Comparison of ENCODE assay signal across 1 cellular context in the genomic region with DNA sequence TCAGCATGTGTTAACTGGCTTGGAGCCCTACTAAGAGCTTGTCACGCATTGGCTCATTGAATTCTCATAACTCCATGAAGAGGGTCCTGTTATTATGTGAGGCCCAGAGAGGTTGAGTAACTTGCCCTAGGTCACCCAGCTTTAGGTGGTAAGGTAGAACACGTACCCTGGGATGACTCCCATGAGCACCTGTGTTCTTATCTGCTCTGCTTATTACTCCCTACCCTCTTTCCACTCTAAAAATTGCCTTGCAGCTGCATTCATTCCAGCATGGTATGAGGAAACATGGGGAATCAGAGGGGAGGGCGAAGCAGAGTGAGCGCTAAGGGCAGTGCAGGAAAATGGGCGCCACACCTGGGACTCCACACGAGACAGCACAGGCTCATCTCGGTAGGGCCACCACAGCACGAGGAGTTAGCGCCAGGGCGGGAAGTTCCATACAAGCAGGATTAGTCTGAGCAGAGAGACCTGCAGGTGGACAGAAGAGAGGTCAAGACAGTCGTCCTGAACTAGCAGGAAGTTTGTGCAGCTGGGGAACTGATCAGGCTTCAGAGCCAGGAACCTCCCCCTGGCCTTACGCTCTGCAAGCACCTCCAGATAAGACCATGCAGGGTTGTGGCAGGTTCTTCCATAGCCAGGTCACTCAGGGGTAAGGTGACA.
TF ChIP-seq lines count a peak whose summit lies in the region.

No MANE protein-coding gene starts in this region.

TF ChIP-seq in K562, 482 proteins besides CTCF, POLR2A, EP300 and RAD21:
- TF ChIP-seq ZFP36 (IDR thresholded peaks at IDR 0.05; ENCODE audit: low read depth, low read length, partially characterized antibody) (peak; percentile 80), KDM1A (IDR thresholded peaks at IDR 0.05) (peak in 1 of 2 experiments; percentile 1; a peak in 2 of 4 replicates), CBFA2T2 (conservative IDR thresholded peaks at IDR 0.05) (0 out of 2 replicates have a peak, but pooled peaks have one; percentile 16), TBP (optimal IDR thresholded peaks at IDR 0.05; ENCODE audit: low read depth, low read length) (peak; percentile 10), ZNF347 (CRISPR knock-in tag; IDR thresholded peaks at IDR 0.05; ENCODE audit: low read depth) (no peak), ZBTB33 (CRISPR knock-in tag; IDR thresholded peaks at IDR 0.05) (peak; percentile 72), ZNF511 (CRISPR knock-in tag; IDR thresholded peaks at IDR 0.05) (0 out of 2 replicates have a peak, but pooled peaks have one; percentile 21), L3MBTL2 (IDR thresholded peaks at IDR 0.05) (0 out of 2 replicates have a peak, but pooled peaks have one; percentile 16), CBFA2T3 (IDR thresholded peaks at IDR 0.05) (peak; percentile 54), SMARCA5 (IDR thresholded peaks at IDR 0.05) (peak; percentile 31; the same call in 1 of the 2 replicates), RBM25 (IDR thresholded peaks at IDR 0.05; ENCODE audit: low read depth, low read length, severe bottlenecking) (peak; percentile 75), BCOR (IDR thresholded peaks at IDR 0.05) (peak; percentile 93), RCOR1 (IDR thresholded peaks at IDR 0.05; ENCODE audit: borderline replicate concordance in 1 of 2, low read depth in 2 of 2, low read length in 2 of 2) (0 out of 4 replicates have a peak, but pooled peaks of 1 of the 2 experiments have one; percentile 44), MIER1 (IDR thresholded peaks at IDR 0.05; ENCODE audit: low read depth) (no peak), ZNF274 (IDR thresholded peaks at IDR 0.05; ENCODE audit: borderline replicate concordance, low read depth, low read length) (no peak), MEIS2 (IDR thresholded peaks at IDR 0.05; ENCODE audit: partially characterized antibody) (peak; percentile 36)
- TF ChIP-seq, protein P1, sequence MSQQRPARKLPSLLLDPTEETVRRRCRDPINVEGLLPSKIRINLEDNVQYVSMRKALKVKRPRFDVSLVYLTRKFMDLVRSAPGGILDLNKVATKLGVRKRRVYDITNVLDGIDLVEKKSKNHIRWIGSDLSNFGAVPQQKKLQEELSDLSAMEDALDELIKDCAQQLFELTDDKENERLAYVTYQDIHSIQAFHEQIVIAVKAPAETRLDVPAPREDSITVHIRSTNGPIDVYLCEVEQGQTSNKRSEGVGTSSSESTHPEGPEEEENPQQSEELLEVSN (IDR thresholded peaks at IDR 0.05; ENCODE audit: borderline replicate concordance in 1 of 2, extremely low read depth in 1 of 2, insufficient read depth in 1 of 2, insufficient read length in 1 of 2, low read depth in 1 of 2, low read length in 1 of 2, poor library complexity in 1 of 2, severe bottlenecking in 1 of 2), result peak; percentile 28 to 64
- TF ChIP-seq, protein P2, sequence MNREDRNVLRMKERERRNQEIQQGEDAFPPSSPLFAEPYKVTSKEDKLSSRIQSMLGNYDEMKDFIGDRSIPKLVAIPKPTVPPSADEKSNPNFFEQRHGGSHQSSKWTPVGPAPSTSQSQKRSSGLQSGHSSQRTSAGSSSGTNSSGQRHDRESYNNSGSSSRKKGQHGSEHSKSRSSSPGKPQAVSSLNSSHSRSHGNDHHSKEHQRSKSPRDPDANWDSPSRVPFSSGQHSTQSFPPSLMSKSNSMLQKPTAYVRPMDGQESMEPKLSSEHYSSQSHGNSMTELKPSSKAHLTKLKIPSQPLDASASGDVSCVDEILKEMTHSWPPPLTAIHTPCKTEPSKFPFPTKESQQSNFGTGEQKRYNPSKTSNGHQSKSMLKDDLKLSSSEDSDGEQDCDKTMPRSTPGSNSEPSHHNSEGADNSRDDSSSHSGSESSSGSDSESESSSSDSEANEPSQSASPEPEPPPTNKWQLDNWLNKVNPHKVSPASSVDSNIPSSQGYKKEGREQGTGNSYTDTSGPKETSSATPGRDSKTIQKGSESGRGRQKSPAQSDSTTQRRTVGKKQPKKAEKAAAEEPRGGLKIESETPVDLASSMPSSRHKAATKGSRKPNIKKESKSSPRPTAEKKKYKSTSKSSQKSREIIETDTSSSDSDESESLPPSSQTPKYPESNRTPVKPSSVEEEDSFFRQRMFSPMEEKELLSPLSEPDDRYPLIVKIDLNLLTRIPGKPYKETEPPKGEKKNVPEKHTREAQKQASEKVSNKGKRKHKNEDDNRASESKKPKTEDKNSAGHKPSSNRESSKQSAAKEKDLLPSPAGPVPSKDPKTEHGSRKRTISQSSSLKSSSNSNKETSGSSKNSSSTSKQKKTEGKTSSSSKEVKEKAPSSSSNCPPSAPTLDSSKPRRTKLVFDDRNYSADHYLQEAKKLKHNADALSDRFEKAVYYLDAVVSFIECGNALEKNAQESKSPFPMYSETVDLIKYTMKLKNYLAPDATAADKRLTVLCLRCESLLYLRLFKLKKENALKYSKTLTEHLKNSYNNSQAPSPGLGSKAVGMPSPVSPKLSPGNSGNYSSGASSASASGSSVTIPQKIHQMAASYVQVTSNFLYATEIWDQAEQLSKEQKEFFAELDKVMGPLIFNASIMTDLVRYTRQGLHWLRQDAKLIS (CRISPR knock-in tag; IDR thresholded peaks at IDR 0.05), result no peak
- TF ChIP-seq, protein P3, sequence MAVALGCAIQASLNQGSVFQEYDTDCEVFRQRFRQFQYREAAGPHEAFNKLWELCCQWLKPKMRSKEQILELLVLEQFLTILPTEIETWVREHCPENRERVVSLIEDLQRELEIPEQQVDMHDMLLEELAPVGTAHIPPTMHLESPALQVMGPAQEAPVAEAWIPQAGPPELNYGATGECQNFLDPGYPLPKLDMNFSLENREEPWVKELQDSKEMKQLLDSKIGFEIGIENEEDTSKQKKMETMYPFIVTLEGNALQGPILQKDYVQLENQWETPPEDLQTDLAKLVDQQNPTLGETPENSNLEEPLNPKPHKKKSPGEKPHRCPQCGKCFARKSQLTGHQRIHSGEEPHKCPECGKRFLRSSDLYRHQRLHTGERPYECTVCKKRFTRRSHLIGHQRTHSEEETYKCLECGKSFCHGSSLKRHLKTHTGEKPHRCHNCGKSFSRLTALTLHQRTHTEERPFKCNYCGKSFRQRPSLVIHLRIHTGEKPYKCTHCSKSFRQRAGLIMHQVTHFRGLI (CRISPR knock-in tag; IDR thresholded peaks at IDR 0.05), result no peak
- TF ChIP-seq, protein P4, sequence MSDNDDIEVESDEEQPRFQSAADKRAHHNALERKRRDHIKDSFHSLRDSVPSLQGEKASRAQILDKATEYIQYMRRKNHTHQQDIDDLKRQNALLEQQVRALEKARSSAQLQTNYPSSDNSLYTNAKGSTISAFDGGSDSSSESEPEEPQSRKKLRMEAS (CRISPR knock-in tag; IDR thresholded peaks at IDR 0.05), result peak; percentile 23; the same call in 1 of the 2 replicates
